ENCODE assay signal across 1 cellular context in the genomic region with DNA sequence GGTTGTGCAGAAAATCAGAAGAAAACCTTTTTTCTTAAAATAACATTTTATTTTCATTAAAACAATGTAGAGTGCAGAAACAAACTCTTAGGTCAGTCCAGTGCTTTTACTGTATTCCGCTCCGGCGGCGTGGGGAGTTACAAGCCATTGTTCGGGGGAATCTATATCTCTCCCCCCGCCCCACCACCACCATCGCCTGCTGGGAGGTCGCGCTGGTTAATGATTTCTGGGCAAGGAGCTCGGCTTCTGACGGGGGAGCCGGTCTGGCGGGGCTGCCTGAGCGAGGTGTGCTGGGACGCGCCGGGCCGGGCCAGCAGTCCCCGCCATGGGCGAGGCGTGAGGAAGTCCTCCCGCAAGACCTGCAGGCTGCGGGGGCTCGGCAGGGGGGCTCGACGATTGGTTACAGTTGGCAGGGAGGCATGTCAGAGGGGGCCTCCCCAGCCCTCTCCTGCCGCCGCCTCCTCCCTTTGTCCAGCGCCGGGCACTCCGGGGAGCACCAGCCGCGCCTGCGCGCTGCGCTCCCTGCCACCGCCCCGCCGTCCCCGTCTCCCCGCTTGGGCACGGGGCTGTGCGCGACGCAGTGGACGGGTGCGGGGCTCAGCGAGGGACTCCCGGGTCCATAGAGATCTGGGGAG.
TF ChIP-seq lines count a peak whose summit lies in the region.

No MANE protein-coding gene starts in this region.

TF ChIP-seq in HEK293, 187 proteins besides CTCF, POLR2A, EP300 and RAD21 (continued from another document and continues in another):
- TF ChIP-seq, protein P1, sequence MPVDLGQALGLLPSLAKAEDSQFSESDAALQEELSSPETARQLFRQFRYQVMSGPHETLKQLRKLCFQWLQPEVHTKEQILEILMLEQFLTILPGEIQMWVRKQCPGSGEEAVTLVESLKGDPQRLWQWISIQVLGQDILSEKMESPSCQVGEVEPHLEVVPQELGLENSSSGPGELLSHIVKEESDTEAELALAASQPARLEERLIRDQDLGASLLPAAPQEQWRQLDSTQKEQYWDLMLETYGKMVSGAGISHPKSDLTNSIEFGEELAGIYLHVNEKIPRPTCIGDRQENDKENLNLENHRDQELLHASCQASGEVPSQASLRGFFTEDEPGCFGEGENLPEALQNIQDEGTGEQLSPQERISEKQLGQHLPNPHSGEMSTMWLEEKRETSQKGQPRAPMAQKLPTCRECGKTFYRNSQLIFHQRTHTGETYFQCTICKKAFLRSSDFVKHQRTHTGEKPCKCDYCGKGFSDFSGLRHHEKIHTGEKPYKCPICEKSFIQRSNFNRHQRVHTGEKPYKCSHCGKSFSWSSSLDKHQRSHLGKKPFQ (tag by site-specific recombination; IDR thresholded peaks at IDR 0.05), result peak; percentile 44; the same call in 1 of the 2 replicates
- TF ChIP-seq ZSCAN4 (tag by site-specific recombination; IDR thresholded peaks at IDR 0.05), result 0 out of 2 replicates have a peak, but pooled peaks have one; percentile 6
- TF ChIP-seq, protein P2, sequence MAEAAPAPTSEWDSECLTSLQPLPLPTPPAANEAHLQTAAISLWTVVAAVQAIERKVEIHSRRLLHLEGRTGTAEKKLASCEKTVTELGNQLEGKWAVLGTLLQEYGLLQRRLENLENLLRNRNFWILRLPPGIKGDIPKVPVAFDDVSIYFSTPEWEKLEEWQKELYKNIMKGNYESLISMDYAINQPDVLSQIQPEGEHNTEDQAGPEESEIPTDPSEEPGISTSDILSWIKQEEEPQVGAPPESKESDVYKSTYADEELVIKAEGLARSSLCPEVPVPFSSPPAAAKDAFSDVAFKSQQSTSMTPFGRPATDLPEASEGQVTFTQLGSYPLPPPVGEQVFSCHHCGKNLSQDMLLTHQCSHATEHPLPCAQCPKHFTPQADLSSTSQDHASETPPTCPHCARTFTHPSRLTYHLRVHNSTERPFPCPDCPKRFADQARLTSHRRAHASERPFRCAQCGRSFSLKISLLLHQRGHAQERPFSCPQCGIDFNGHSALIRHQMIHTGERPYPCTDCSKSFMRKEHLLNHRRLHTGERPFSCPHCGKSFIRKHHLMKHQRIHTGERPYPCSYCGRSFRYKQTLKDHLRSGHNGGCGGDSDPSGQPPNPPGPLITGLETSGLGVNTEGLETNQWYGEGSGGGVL (tag by site-specific recombination; IDR thresholded peaks at IDR 0.05), result peak; percentile 72
- 0 out of 2 replicates have a peak, but pooled peaks have one; percentile 5 for TF ChIP-seq ZNF449 (tag by site-specific recombination; IDR thresholded peaks at IDR 0.05)
- TF ChIP-seq BCL11B (tag by site-specific recombination; IDR thresholded peaks at IDR 0.05; ENCODE audit: low read depth), result 0 out of 2 replicates have a peak, but pooled peaks have one; percentile 10
- TF ChIP-seq ZNF596 (tag by site-specific recombination; IDR thresholded peaks at IDR 0.05), result peak; percentile 54; the same call in 1 of the 2 replicates
- peak; percentile 60; the same call in 1 of the 2 replicates for TF ChIP-seq ZSCAN30 (tag by site-specific recombination; IDR thresholded peaks at IDR 0.05)
- TF ChIP-seq ZNF610 (tag by site-specific recombination; IDR thresholded peaks at IDR 0.05; ENCODE audit: borderline replicate concordance), result no peak; the same call in 1 of the 2 replicates
- no peak for TF ChIP-seq ZBTB1 (tag by site-specific recombination; IDR thresholded peaks at IDR 0.05)
- TF ChIP-seq ZNF423 (tag by site-specific recombination; IDR thresholded peaks at IDR 0.05), result peak; percentile 72
- TF ChIP-seq ZNF362 (tag by site-specific recombination; IDR thresholded peaks at IDR 0.05), result no peak
- no peak for TF ChIP-seq SALL2 (tag by site-specific recombination; IDR thresholded peaks at IDR 0.05; ENCODE audit: borderline replicate concordance)
- TF ChIP-seq GLIS2 (tag by site-specific recombination; IDR thresholded peaks at IDR 0.05), result peak; percentile 99
- peak; percentile 57 for TF ChIP-seq ZEB2 (tag by site-specific recombination; IDR thresholded peaks at IDR 0.05)
- TF ChIP-seq ZNF335 (tag by site-specific recombination; conservative IDR thresholded peaks at IDR 0.05), result peak; percentile 80
- TF ChIP-seq SP2 (tag by site-specific recombination; IDR thresholded peaks at IDR 0.05), result peak; percentile 64
- TF ChIP-seq ZNF354C (tag by site-specific recombination; IDR thresholded peaks at IDR 0.05; ENCODE audit: borderline replicate concordance, low read depth), result no peak
- TF ChIP-seq, protein P3, sequence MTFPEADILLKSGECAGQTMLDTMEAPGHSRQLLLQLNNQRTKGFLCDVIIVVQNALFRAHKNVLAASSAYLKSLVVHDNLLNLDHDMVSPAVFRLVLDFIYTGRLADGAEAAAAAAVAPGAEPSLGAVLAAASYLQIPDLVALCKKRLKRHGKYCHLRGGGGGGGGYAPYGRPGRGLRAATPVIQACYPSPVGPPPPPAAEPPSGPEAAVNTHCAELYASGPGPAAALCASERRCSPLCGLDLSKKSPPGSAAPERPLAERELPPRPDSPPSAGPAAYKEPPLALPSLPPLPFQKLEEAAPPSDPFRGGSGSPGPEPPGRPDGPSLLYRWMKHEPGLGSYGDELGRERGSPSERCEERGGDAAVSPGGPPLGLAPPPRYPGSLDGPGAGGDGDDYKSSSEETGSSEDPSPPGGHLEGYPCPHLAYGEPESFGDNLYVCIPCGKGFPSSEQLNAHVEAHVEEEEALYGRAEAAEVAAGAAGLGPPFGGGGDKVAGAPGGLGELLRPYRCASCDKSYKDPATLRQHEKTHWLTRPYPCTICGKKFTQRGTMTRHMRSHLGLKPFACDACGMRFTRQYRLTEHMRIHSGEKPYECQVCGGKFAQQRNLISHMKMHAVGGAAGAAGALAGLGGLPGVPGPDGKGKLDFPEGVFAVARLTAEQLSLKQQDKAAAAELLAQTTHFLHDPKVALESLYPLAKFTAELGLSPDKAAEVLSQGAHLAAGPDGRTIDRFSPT (tag by site-specific recombination; IDR thresholded peaks at IDR 0.05), result peak; percentile 90
- TF ChIP-seq, protein P4, sequence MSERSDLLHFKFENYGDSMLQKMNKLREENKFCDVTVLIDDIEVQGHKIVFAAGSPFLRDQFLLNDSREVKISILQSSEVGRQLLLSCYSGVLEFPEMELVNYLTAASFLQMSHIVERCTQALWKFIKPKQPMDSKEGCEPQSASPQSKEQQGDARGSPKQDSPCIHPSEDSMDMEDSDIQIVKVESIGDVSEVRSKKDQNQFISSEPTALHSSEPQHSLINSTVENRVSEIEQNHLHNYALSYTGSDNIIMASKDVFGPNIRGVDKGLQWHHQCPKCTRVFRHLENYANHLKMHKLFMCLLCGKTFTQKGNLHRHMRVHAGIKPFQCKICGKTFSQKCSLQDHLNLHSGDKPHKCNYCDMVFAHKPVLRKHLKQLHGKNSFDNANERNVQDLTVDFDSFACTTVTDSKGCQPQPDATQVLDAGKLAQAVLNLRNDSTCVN (tag by site-specific recombination; optimal IDR thresholded peaks at IDR 0.05), result peak; percentile 98
- TF ChIP-seq ZNF626 (tag by site-specific recombination; IDR thresholded peaks at IDR 0.05), result no peak
- no peak for TF ChIP-seq ZNF19 (tag by site-specific recombination; IDR thresholded peaks at IDR 0.05; ENCODE audit: low read depth)
- no peak for TF ChIP-seq KLF9 (tag by site-specific recombination; IDR thresholded peaks at IDR 0.05; ENCODE audit: low read depth)
- TF ChIP-seq ZIC2 (tag by site-specific recombination; IDR thresholded peaks at IDR 0.05), result peak; percentile 90
- peak; percentile 25; the same call in 1 of the 2 replicates for TF ChIP-seq YY1 (tag by site-specific recombination; IDR thresholded peaks at IDR 0.05)
- TF ChIP-seq IKZF3 (tag by site-specific recombination; IDR thresholded peaks at IDR 0.05), result peak; percentile 66; the same call in 1 of the 2 replicates
- no peak for TF ChIP-seq ZNF311 (tag by site-specific recombination; IDR thresholded peaks at IDR 0.05; ENCODE audit: borderline replicate concordance)
- 0 out of 2 replicates have a peak, but pooled peaks have one; percentile 4 for TF ChIP-seq OVOL3 (tag by site-specific recombination; IDR thresholded peaks at IDR 0.05)
- no peak for TF ChIP-seq ZNF266 (tag by site-specific recombination; IDR thresholded peaks at IDR 0.05; ENCODE audit: low read depth)
- TF ChIP-seq KLF10 (tag by site-specific recombination; IDR thresholded peaks at IDR 0.05), result peak; percentile 41
- TF ChIP-seq SCRT2 (tag by site-specific recombination; IDR thresholded peaks at IDR 0.05), result no peak
- peak; percentile 80 for TF ChIP-seq ZBTB10 (tag by site-specific recombination; IDR thresholded peaks at IDR 0.05)
- TF ChIP-seq ZNF138 (tag by site-specific recombination; IDR thresholded peaks at IDR 0.05; ENCODE audit: borderline replicate concordance), result no peak
- TF ChIP-seq ZNF521 (tag by site-specific recombination; IDR thresholded peaks at IDR 0.05), result no peak
- peak; percentile 49; the same call in 1 of the 2 replicates for TF ChIP-seq ZSCAN5A (tag by site-specific recombination; IDR thresholded peaks at IDR 0.05)
- peak; percentile 79; the same call in 1 of the 2 replicates for TF ChIP-seq ZXDB (tag by site-specific recombination; IDR thresholded peaks at IDR 0.05)
- peak; percentile 66; the same call in 1 of the 2 replicates for TF ChIP-seq ZNF76 (tag by site-specific recombination; IDR thresholded peaks at IDR 0.05; ENCODE audit: borderline replicate concordance, low read depth)
- 0 out of 2 replicates have a peak, but pooled peaks have one; percentile 11 for TF ChIP-seq ZNF146 (tag by site-specific recombination; IDR thresholded peaks at IDR 0.05)
- TF ChIP-seq WT1 (tag by site-specific recombination; IDR thresholded peaks at IDR 0.05), result peak; percentile 81; the same call in 1 of the 2 replicates
- TF ChIP-seq GLIS1 (tag by site-specific recombination; IDR thresholded peaks at IDR 0.05), result peak; percentile 98
- TF ChIP-seq TRIM28 (IDR thresholded peaks at IDR 0.05; ENCODE audit: borderline replicate concordance, low read length), result no peak
- TF ChIP-seq, protein P5, sequence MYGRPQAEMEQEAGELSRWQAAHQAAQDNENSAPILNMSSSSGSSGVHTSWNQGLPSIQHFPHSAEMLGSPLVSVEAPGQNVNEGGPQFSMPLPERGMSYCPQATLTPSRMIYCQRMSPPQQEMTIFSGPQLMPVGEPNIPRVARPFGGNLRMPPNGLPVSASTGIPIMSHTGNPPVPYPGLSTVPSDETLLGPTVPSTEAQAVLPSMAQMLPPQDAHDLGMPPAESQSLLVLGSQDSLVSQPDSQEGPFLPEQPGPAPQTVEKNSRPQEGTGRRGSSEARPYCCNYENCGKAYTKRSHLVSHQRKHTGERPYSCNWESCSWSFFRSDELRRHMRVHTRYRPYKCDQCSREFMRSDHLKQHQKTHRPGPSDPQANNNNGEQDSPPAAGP (tag by site-specific recombination; IDR thresholded peaks at IDR 0.05), result peak; percentile 54; the same call in 1 of the 2 replicates
